In genomic region chr22:22894740-22895731, GRCh38 we compare ENCODE assay signal across 1 cellular context.
TF ChIP-seq lines count a peak whose summit lies in the region.

No MANE protein-coding gene starts in this region.

TF ChIP-seq in K562, 482 proteins besides CTCF, POLR2A, EP300 and RAD21 (continued from another document and continues in another):
- TF ChIP-seq, protein P1, sequence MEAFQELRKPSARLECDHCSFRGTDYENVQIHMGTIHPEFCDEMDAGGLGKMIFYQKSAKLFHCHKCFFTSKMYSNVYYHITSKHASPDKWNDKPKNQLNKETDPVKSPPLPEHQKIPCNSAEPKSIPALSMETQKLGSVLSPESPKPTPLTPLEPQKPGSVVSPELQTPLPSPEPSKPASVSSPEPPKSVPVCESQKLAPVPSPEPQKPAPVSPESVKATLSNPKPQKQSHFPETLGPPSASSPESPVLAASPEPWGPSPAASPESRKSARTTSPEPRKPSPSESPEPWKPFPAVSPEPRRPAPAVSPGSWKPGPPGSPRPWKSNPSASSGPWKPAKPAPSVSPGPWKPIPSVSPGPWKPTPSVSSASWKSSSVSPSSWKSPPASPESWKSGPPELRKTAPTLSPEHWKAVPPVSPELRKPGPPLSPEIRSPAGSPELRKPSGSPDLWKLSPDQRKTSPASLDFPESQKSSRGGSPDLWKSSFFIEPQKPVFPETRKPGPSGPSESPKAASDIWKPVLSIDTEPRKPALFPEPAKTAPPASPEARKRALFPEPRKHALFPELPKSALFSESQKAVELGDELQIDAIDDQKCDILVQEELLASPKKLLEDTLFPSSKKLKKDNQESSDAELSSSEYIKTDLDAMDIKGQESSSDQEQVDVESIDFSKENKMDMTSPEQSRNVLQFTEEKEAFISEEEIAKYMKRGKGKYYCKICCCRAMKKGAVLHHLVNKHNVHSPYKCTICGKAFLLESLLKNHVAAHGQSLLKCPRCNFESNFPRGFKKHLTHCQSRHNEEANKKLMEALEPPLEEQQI (IDR thresholded peaks at IDR 0.05), result no peak
- TF ChIP-seq DPF2 (IDR thresholded peaks at IDR 0.05) (no peak), TAF9B (IDR thresholded peaks at IDR 0.05; ENCODE audit: partially characterized antibody) (no peak), BHLHE40 (IDR thresholded peaks at IDR 0.05; ENCODE audit: low read length) (0 out of 2 replicates have a peak, but pooled peaks have one; percentile 16), ETS2 (tag; IDR thresholded peaks at IDR 0.05; ENCODE audit: borderline replicate concordance, poor library complexity, severe bottlenecking) (no peak), PTRF (tag; IDR thresholded peaks at IDR 0.05) (no peak), SPI1 (IDR thresholded peaks at IDR 0.05; ENCODE audit: borderline replicate concordance, low read depth, low read length) (no peak), KDM5B (IDR thresholded peaks at IDR 0.05; ENCODE audit: insufficient replicate concordance, low read depth, low read length) (no peak), FOS (IDR thresholded peaks at IDR 0.05; ENCODE audit: extremely low read depth, insufficient read length) (no peak), ZNF436 (CRISPR knock-in tag; IDR thresholded peaks at IDR 0.05) (no peak), KAT8 (IDR thresholded peaks at IDR 0.05; ENCODE audit: low read depth) (no peak), ETV1 (tag; conservative IDR thresholded peaks at IDR 0.05; ENCODE audit: low read depth) (no peak), ATF1 (CRISPR knock-in tag; IDR thresholded peaks at IDR 0.05) (peak; percentile 14; the same call in 1 of the 2 replicates), ATF1 (tag; IDR thresholded peaks at IDR 0.05) (no peak), PRMT5 (CRISPR knock-in tag; IDR thresholded peaks at IDR 0.05) (0 out of 2 replicates have a peak, but pooled peaks have one; percentile 49), CHCHD3 (CRISPR knock-in tag; IDR thresholded peaks at IDR 0.05) (no peak), FOXK1 (CRISPR knock-in tag; IDR thresholded peaks at IDR 0.05; ENCODE audit: borderline replicate concordance) (no peak), LEF1 (IDR thresholded peaks at IDR 0.05) (no peak), SNAPC5 (CRISPR knock-in tag; IDR thresholded peaks at IDR 0.05) (no peak), PBX2 (CRISPR knock-in tag; IDR thresholded peaks at IDR 0.05; ENCODE audit: low read depth) (peak; percentile 22; the same call in 1 of the 2 replicates), PBX2 (tag; conservative IDR thresholded peaks at IDR 0.05; ENCODE audit: low read depth) (no peak), ZNF224 (CRISPR knock-in tag; IDR thresholded peaks at IDR 0.05) (no peak), TAF1 (IDR thresholded peaks at IDR 0.05; ENCODE audit: control insufficient read depth, extremely low read depth, insufficient read depth, low read length, severe bottlenecking) (peak; percentile 3), ZNF830 (CRISPR knock-in tag; IDR thresholded peaks at IDR 0.05) (no peak), FOXP1 (CRISPR knock-in tag; IDR thresholded peaks at IDR 0.05) (0 out of 2 replicates have a peak, but pooled peaks have one; percentile 14), SAP30 (IDR thresholded peaks at IDR 0.05; ENCODE audit: borderline replicate concordance, insufficient read depth, low read depth, low read length, poor library complexity, severe bottlenecking) (no peak)
- TF ChIP-seq, protein P2, sequence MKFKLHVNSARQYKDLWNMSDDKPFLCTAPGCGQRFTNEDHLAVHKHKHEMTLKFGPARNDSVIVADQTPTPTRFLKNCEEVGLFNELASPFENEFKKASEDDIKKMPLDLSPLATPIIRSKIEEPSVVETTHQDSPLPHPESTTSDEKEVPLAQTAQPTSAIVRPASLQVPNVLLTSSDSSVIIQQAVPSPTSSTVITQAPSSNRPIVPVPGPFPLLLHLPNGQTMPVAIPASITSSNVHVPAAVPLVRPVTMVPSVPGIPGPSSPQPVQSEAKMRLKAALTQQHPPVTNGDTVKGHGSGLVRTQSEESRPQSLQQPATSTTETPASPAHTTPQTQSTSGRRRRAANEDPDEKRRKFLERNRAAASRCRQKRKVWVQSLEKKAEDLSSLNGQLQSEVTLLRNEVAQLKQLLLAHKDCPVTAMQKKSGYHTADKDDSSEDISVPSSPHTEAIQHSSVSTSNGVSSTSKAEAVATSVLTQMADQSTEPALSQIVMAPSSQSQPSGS (CRISPR knock-in tag; IDR thresholded peaks at IDR 0.05), result 0 out of 2 replicates have a peak, but pooled peaks have one; percentile 23
- TF ChIP-seq, protein P3, sequence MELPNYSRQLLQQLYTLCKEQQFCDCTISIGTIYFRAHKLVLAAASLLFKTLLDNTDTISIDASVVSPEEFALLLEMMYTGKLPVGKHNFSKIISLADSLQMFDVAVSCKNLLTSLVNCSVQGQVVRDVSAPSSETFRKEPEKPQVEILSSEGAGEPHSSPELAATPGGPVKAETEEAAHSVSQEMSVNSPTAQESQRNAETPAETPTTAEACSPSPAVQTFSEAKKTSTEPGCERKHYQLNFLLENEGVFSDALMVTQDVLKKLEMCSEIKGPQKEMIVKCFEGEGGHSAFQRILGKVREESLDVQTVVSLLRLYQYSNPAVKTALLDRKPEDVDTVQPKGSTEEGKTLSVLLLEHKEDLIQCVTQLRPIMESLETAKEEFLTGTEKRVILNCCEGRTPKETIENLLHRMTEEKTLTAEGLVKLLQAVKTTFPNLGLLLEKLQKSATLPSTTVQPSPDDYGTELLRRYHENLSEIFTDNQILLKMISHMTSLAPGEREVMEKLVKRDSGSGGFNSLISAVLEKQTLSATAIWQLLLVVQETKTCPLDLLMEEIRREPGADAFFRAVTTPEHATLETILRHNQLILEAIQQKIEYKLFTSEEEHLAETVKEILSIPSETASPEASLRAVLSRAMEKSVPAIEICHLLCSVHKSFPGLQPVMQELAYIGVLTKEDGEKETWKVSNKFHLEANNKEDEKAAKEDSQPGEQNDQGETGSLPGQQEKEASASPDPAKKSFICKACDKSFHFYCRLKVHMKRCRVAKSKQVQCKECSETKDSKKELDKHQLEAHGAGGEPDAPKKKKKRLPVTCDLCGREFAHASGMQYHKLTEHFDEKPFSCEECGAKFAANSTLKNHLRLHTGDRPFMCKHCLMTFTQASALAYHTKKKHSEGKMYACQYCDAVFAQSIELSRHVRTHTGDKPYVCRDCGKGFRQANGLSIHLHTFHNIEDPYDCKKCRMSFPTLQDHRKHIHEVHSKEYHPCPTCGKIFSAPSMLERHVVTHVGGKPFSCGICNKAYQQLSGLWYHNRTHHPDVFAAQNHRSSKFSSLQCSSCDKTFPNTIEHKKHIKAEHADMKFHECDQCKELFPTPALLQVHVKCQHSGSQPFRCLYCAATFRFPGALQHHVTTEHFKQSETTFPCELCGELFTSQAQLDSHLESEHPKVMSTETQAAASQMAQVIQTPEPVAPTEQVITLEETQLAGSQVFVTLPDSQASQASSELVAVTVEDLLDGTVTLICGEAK (IDR thresholded peaks at IDR 0.05), result no peak
- TF ChIP-seq, protein P3 (CRISPR knock-in tag; IDR thresholded peaks at IDR 0.05), result peak; percentile 36
- TF ChIP-seq, protein P4, sequence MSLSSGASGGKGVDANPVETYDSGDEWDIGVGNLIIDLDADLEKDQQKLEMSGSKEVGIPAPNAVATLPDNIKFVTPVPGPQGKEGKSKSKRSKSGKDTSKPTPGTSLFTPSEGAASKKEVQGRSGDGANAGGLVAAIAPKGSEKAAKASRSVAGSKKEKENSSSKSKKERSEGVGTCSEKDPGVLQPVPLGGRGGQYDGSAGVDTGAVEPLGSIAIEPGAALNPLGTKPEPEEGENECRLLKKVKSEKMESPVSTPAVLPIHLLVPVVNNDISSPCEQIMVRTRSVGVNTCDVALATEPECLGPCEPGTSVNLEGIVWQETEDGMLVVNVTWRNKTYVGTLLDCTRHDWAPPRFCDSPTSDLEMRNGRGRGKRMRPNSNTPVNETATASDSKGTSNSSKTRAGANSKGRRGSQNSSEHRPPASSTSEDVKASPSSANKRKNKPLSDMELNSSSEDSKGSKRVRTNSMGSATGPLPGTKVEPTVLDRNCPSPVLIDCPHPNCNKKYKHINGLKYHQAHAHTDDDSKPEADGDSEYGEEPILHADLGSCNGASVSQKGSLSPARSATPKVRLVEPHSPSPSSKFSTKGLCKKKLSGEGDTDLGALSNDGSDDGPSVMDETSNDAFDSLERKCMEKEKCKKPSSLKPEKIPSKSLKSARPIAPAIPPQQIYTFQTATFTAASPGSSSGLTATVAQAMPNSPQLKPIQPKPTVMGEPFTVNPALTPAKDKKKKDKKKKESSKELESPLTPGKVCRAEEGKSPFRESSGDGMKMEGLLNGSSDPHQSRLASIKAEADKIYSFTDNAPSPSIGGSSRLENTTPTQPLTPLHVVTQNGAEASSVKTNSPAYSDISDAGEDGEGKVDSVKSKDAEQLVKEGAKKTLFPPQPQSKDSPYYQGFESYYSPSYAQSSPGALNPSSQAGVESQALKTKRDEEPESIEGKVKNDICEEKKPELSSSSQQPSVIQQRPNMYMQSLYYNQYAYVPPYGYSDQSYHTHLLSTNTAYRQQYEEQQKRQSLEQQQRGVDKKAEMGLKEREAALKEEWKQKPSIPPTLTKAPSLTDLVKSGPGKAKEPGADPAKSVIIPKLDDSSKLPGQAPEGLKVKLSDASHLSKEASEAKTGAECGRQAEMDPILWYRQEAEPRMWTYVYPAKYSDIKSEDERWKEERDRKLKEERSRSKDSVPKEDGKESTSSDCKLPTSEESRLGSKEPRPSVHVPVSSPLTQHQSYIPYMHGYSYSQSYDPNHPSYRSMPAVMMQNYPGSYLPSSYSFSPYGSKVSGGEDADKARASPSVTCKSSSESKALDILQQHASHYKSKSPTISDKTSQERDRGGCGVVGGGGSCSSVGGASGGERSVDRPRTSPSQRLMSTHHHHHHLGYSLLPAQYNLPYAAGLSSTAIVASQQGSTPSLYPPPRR (CRISPR knock-in tag; IDR thresholded peaks at IDR 0.05; ENCODE audit: borderline replicate concordance), result no peak
- TF ChIP-seq, protein P5, sequence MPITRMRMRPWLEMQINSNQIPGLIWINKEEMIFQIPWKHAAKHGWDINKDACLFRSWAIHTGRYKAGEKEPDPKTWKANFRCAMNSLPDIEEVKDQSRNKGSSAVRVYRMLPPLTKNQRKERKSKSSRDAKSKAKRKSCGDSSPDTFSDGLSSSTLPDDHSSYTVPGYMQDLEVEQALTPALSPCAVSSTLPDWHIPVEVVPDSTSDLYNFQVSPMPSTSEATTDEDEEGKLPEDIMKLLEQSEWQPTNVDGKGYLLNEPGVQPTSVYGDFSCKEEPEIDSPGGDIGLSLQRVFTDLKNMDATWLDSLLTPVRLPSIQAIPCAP (CRISPR knock-in tag; IDR thresholded peaks at IDR 0.05; ENCODE audit: borderline replicate concordance), result no peak
- TF ChIP-seq, protein P6, sequence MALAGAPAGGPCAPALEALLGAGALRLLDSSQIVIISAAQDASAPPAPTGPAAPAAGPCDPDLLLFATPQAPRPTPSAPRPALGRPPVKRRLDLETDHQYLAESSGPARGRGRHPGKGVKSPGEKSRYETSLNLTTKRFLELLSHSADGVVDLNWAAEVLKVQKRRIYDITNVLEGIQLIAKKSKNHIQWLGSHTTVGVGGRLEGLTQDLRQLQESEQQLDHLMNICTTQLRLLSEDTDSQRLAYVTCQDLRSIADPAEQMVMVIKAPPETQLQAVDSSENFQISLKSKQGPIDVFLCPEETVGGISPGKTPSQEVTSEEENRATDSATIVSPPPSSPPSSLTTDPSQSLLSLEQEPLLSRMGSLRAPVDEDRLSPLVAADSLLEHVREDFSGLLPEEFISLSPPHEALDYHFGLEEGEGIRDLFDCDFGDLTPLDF (CRISPR knock-in tag; IDR thresholded peaks at IDR 0.05), result no peak
- TF ChIP-seq, protein P7, sequence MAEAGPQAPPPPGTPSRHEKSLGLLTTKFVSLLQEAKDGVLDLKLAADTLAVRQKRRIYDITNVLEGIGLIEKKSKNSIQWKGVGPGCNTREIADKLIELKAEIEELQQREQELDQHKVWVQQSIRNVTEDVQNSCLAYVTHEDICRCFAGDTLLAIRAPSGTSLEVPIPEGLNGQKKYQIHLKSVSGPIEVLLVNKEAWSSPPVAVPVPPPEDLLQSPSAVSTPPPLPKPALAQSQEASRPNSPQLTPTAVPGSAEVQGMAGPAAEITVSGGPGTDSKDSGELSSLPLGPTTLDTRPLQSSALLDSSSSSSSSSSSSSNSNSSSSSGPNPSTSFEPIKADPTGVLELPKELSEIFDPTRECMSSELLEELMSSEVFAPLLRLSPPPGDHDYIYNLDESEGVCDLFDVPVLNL (CRISPR knock-in tag; IDR thresholded peaks at IDR 0.05; ENCODE audit: low read depth), result 0 out of 2 replicates have a peak, but pooled peaks have one; percentile 9
